In the genomic region with DNA sequence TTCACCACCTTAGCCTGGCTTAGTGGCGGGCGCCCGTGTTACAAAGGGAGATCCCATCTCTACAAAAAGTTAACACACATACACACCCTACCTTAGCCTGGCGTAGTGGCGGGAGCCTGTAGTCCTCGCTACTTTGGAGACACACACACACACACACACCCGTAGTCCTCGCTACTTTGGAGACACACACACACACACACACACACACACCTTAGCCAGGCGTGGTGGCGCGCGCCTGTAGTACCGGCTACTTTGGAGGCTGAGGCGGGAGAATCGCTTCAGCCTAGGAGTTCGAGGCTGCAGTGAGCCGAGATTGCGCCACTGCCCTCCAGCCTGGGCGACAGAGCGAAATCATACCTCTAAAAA, we compare ENCODE assay signal across 1 cellular context.
TF ChIP-seq lines count a peak whose summit lies in the region.

No MANE protein-coding gene starts in this region.

TF ChIP-seq in HepG2, 621 proteins besides CTCF, POLR2A, EP300 and RAD21 (continues in another document):
- TF ChIP-seq, protein P1, sequence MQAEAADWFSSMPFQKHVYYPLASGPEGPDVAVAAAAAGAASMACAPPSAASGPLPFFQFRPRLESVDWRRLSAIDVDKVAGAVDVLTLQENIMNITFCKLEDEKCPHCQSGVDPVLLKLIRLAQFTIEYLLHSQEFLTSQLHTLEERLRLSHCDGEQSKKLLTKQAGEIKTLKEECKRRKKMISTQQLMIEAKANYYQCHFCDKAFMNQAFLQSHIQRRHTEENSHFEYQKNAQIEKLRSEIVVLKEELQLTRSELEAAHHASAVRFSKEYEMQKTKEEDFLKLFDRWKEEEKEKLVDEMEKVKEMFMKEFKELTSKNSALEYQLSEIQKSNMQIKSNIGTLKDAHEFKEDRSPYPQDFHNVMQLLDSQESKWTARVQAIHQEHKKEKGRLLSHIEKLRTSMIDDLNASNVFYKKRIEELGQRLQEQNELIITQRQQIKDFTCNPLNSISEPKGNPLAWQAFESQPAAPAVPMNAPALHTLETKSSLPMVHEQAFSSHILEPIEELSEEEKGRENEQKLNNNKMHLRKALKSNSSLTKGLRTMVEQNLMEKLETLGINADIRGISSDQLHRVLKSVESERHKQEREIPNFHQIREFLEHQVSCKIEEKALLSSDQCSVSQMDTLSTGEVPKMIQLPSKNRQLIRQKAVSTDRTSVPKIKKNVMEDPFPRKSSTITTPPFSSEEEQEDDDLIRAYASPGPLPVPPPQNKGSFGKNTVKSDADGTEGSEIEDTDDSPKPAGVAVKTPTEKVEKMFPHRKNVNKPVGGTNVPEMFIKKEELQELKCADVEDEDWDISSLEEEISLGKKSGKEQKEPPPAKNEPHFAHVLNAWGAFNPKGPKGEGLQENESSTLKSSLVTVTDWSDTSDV (CRISPR knock-in tag; IDR thresholded peaks at IDR 0.05), result 0 out of 2 replicates have a peak, but pooled peaks have one; percentile 34
- peak; percentile 92 for TF ChIP-seq ZMYM3 (CRISPR knock-in tag; IDR thresholded peaks at IDR 0.05)
- no peak for TF ChIP-seq ZBTB8A (CRISPR knock-in tag; IDR thresholded peaks at IDR 0.05; ENCODE audit: borderline replicate concordance, low read depth)
- TF ChIP-seq SMARCC2 (IDR thresholded peaks at IDR 0.05), result no peak
- TF ChIP-seq ZNF546 (CRISPR knock-in tag; conservative IDR thresholded peaks at IDR 0.05), result no peak
- no peak for TF ChIP-seq TAF15 (IDR thresholded peaks at IDR 0.05; ENCODE audit: low read depth, low read length, poor library complexity, severe bottlenecking)
- peak; percentile 68; the same call in 1 of the 2 replicates for TF ChIP-seq NRL (CRISPR knock-in tag; IDR thresholded peaks at IDR 0.05; ENCODE audit: borderline replicate concordance)
- no peak for TF ChIP-seq ZNF7 (CRISPR knock-in tag; IDR thresholded peaks at IDR 0.05)
- TF ChIP-seq, protein P2, sequence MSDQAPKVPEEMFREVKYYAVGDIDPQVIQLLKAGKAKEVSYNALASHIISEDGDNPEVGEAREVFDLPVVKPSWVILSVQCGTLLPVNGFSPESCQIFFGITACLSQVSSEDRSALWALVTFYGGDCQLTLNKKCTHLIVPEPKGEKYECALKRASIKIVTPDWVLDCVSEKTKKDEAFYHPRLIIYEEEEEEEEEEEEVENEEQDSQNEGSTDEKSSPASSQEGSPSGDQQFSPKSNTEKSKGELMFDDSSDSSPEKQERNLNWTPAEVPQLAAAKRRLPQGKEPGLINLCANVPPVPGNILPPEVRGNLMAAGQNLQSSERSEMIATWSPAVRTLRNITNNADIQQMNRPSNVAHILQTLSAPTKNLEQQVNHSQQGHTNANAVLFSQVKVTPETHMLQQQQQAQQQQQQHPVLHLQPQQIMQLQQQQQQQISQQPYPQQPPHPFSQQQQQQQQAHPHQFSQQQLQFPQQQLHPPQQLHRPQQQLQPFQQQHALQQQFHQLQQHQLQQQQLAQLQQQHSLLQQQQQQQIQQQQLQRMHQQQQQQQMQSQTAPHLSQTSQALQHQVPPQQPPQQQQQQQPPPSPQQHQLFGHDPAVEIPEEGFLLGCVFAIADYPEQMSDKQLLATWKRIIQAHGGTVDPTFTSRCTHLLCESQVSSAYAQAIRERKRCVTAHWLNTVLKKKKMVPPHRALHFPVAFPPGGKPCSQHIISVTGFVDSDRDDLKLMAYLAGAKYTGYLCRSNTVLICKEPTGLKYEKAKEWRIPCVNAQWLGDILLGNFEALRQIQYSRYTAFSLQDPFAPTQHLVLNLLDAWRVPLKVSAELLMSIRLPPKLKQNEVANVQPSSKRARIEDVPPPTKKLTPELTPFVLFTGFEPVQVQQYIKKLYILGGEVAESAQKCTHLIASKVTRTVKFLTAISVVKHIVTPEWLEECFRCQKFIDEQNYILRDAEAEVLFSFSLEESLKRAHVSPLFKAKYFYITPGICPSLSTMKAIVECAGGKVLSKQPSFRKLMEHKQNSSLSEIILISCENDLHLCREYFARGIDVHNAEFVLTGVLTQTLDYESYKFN (CRISPR knock-in tag; conservative IDR thresholded peaks at IDR 0.05), result 0 out of 2 replicates have a peak, but pooled peaks have one; percentile 4
- TF ChIP-seq, protein P3, sequence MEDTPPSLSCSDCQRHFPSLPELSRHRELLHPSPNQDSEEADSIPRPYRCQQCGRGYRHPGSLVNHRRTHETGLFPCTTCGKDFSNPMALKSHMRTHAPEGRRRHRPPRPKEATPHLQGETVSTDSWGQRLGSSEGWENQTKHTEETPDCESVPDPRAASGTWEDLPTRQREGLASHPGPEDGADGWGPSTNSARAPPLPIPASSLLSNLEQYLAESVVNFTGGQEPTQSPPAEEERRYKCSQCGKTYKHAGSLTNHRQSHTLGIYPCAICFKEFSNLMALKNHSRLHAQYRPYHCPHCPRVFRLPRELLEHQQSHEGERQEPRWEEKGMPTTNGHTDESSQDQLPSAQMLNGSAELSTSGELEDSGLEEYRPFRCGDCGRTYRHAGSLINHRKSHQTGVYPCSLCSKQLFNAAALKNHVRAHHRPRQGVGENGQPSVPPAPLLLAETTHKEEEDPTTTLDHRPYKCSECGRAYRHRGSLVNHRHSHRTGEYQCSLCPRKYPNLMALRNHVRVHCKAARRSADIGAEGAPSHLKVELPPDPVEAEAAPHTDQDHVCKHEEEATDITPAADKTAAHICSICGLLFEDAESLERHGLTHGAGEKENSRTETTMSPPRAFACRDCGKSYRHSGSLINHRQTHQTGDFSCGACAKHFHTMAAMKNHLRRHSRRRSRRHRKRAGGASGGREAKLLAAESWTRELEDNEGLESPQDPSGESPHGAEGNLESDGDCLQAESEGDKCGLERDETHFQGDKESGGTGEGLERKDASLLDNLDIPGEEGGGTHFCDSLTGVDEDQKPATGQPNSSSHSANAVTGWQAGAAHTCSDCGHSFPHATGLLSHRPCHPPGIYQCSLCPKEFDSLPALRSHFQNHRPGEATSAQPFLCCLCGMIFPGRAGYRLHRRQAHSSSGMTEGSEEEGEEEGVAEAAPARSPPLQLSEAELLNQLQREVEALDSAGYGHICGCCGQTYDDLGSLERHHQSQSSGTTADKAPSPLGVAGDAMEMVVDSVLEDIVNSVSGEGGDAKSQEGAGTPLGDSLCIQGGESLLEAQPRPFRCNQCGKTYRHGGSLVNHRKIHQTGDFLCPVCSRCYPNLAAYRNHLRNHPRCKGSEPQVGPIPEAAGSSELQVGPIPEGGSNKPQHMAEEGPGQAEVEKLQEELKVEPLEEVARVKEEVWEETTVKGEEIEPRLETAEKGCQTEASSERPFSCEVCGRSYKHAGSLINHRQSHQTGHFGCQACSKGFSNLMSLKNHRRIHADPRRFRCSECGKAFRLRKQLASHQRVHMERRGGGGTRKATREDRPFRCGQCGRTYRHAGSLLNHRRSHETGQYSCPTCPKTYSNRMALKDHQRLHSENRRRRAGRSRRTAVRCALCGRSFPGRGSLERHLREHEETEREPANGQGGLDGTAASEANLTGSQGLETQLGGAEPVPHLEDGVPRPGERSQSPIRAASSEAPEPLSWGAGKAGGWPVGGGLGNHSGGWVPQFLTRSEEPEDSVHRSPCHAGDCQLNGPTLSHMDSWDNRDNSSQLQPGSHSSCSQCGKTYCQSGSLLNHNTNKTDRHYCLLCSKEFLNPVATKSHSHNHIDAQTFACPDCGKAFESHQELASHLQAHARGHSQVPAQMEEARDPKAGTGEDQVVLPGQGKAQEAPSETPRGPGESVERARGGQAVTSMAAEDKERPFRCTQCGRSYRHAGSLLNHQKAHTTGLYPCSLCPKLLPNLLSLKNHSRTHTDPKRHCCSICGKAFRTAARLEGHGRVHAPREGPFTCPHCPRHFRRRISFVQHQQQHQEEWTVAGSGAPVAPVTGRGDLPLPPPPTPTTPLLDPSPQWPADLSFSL (CRISPR knock-in tag; IDR thresholded peaks at IDR 0.05), result peak; percentile 80
- TF ChIP-seq ZNF460 (CRISPR knock-in tag; IDR thresholded peaks at IDR 0.05; ENCODE audit: borderline replicate concordance), result peak; percentile 97
- TF ChIP-seq ZNF30 (CRISPR knock-in tag; IDR thresholded peaks at IDR 0.05), result 0 out of 2 replicates have a peak, but pooled peaks have one; percentile 34
- TF ChIP-seq, protein P4, sequence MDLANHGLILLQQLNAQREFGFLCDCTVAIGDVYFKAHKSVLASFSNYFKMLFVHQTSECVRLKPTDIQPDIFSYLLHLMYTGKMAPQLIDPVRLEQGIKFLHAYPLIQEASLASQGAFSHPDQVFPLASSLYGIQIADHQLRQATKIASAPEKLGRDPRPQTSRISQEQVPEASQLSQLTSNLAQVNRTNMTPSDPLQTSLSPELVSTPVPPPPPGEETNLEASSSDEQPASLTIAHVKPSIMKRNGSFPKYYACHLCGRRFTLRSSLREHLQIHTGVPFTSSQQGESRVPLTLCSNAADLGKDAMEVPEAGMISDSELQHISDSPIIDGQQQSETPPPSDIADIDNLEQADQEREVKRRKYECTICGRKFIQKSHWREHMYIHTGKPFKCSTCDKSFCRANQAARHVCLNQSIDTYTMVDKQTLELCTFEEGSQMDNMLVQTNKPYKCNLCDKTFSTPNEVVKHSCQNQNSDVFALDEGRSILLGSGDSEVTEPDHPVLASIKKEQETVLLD (CRISPR knock-in tag; IDR thresholded peaks at IDR 0.05; ENCODE audit: low read depth), result 0 out of 2 replicates have a peak, but pooled peaks have one; percentile 5
- TF ChIP-seq CBX1 (IDR thresholded peaks at IDR 0.05; ENCODE audit: low read depth), result no peak
- 0 out of 2 replicates have a peak, but pooled peaks have one; percentile 21 for TF ChIP-seq ZMYM2 (CRISPR knock-in tag; IDR thresholded peaks at IDR 0.05)
- TF ChIP-seq KDM1A (CRISPR knock-in tag; IDR thresholded peaks at IDR 0.05), result peak; percentile 35; the same call in 1 of the 2 replicates
- no peak for TF ChIP-seq MEIS1 (CRISPR knock-in tag; IDR thresholded peaks at IDR 0.05; ENCODE audit: borderline replicate concordance)
- TF ChIP-seq, protein P5, sequence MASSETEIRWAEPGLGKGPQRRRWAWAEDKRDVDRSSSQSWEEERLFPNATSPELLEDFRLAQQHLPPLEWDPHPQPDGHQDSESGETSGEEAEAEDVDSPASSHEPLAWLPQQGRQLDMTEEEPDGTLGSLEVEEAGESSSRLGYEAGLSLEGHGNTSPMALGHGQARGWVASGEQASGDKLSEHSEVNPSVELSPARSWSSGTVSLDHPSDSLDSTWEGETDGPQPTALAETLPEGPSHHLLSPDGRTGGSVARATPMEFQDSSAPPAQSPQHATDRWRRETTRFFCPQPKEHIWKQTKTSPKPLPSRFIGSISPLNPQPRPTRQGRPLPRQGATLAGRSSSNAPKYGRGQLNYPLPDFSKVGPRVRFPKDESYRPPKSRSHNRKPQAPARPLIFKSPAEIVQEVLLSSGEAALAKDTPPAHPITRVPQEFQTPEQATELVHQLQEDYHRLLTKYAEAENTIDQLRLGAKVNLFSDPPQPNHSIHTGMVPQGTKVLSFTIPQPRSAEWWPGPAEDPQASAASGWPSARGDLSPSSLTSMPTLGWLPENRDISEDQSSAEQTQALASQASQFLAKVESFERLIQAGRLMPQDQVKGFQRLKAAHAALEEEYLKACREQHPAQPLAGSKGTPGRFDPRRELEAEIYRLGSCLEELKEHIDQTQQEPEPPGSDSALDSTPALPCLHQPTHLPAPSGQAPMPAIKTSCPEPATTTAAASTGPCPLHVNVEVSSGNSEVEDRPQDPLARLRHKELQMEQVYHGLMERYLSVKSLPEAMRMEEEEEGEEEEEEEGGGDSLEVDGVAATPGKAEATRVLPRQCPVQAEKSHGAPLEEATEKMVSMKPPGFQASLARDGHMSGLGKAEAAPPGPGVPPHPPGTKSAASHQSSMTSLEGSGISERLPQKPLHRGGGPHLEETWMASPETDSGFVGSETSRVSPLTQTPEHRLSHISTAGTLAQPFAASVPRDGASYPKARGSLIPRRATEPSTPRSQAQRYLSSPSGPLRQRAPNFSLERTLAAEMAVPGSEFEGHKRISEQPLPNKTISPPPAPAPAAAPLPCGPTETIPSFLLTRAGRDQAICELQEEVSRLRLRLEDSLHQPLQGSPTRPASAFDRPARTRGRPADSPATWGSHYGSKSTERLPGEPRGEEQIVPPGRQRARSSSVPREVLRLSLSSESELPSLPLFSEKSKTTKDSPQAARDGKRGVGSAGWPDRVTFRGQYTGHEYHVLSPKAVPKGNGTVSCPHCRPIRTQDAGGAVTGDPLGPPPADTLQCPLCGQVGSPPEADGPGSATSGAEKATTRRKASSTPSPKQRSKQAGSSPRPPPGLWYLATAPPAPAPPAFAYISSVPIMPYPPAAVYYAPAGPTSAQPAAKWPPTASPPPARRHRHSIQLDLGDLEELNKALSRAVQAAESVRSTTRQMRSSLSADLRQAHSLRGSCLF (CRISPR knock-in tag; IDR thresholded peaks at IDR 0.05; ENCODE audit: borderline replicate concordance), result no peak
- no peak for TF ChIP-seq ZFP41 (CRISPR knock-in tag; IDR thresholded peaks at IDR 0.05; ENCODE audit: borderline replicate concordance)
- TF ChIP-seq, protein P6, sequence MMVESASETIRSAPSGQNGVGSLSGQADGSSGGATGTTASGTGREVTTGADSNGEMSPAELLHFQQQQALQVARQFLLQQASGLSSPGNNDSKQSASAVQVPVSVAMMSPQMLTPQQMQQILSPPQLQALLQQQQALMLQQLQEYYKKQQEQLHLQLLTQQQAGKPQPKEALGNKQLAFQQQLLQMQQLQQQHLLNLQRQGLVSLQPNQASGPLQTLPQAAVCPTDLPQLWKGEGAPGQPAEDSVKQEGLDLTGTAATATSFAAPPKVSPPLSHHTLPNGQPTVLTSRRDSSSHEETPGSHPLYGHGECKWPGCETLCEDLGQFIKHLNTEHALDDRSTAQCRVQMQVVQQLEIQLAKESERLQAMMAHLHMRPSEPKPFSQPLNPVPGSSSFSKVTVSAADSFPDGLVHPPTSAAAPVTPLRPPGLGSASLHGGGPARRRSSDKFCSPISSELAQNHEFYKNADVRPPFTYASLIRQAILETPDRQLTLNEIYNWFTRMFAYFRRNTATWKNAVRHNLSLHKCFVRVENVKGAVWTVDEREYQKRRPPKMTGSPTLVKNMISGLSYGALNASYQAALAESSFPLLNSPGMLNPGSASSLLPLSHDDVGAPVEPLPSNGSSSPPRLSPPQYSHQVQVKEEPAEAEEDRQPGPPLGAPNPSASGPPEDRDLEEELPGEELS (CRISPR knock-in tag; IDR thresholded peaks at IDR 0.05), result no peak
- TF ChIP-seq ZNF703 (CRISPR knock-in tag; IDR thresholded peaks at IDR 0.05; ENCODE audit: borderline replicate concordance), result peak; percentile 2; the same call in 1 of the 2 replicates
- peak; percentile 72; the same call in 1 of the 2 replicates for TF ChIP-seq FOXC1 (CRISPR knock-in tag; IDR thresholded peaks at IDR 0.05; ENCODE audit: borderline replicate concordance)
- TF ChIP-seq, protein P7, sequence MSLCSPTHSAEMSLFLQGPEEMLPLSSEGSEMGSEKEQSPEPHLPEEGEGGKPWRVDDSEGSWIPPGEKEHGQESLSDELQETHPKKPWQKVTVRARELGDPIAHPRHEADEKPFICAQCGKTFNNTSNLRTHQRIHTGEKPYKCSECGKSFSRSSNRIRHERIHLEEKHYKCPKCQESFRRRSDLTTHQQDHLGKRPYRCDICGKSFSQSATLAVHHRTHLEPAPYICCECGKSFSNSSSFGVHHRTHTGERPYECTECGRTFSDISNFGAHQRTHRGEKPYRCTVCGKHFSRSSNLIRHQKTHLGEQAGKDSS (CRISPR knock-in tag; IDR thresholded peaks at IDR 0.05; ENCODE audit: borderline replicate concordance, low read depth), result 0 out of 2 replicates have a peak, but pooled peaks have one; percentile 16
- 0 out of 2 replicates have a peak, but pooled peaks have one; percentile 15 for TF ChIP-seq ZBTB7A (CRISPR knock-in tag; IDR thresholded peaks at IDR 0.05)
- TF ChIP-seq HNF4A (CRISPR knock-in tag; IDR thresholded peaks at IDR 0.05), result no peak
- TF ChIP-seq, protein P8, sequence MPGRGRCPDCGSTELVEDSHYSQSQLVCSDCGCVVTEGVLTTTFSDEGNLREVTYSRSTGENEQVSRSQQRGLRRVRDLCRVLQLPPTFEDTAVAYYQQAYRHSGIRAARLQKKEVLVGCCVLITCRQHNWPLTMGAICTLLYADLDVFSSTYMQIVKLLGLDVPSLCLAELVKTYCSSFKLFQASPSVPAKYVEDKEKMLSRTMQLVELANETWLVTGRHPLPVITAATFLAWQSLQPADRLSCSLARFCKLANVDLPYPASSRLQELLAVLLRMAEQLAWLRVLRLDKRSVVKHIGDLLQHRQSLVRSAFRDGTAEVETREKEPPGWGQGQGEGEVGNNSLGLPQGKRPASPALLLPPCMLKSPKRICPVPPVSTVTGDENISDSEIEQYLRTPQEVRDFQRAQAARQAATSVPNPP (CRISPR knock-in tag; IDR thresholded peaks at IDR 0.05), result no peak
- no peak for TF ChIP-seq IRX3 (CRISPR knock-in tag; IDR thresholded peaks at IDR 0.05; ENCODE audit: borderline replicate concordance, low read depth)
- TF ChIP-seq CEBPG (CRISPR knock-in tag; IDR thresholded peaks at IDR 0.05), result peak; percentile 6; the same call in 1 of the 2 replicates
